In genomic region chr4:159435561-159436023, GRCh38 we compare ENCODE assay signal across 2 cellular contexts.
TF ChIP-seq lines count a peak whose summit lies in the region.

No MANE protein-coding gene starts in this region.

TF ChIP-seq in HepG2, 621 proteins besides CTCF, POLR2A, EP300 and RAD21:
- no peak for TF ChIP-seq ZNF569 (CRISPR knock-in tag; IDR thresholded peaks at IDR 0.05; ENCODE audit: borderline replicate concordance)
- TF ChIP-seq ELF3 (CRISPR knock-in tag; IDR thresholded peaks at IDR 0.05), result peak; percentile 49; the same call in 1 of the 2 replicates
- no peak for TF ChIP-seq MEIS1 (CRISPR knock-in tag; IDR thresholded peaks at IDR 0.05; ENCODE audit: borderline replicate concordance)
TF ChIP-seq in HepG2: peak in this region for 1.

TF ChIP-seq in GM12878, 131 proteins besides CTCF, POLR2A, EP300 and RAD21:
- no peak for TF ChIP-seq SUPT20H (IDR thresholded peaks at IDR 0.05; ENCODE audit: borderline replicate concordance, control insufficient read depth, low read depth, low read length)
- no peak for TF ChIP-seq ZZZ3 (IDR thresholded peaks at IDR 0.05; ENCODE audit: control insufficient read depth, insufficient read length, low read depth)
- TF ChIP-seq IRF4 (IDR thresholded peaks at IDR 0.05; ENCODE audit: low read depth, low read length), result no peak
- no peak for TF ChIP-seq NFXL1 (IDR thresholded peaks at IDR 0.05; ENCODE audit: borderline replicate concordance)
- no peak for TF ChIP-seq BMI1 (IDR thresholded peaks at IDR 0.05; ENCODE audit: borderline replicate concordance)
- no peak for TF ChIP-seq ZNF274 (IDR thresholded peaks at IDR 0.05; ENCODE audit: insufficient read depth, insufficient read length)
- TF ChIP-seq JUNB (IDR thresholded peaks at IDR 0.05), result no peak
- no peak for TF ChIP-seq TCF7 (IDR thresholded peaks at IDR 0.05; ENCODE audit: borderline replicate concordance)
- TF ChIP-seq CBX3 (IDR thresholded peaks at IDR 0.05; ENCODE audit: borderline replicate concordance, low read depth), result no peak
- no peak for TF ChIP-seq ZNF24 (IDR thresholded peaks at IDR 0.05)
- TF ChIP-seq ETV6 (conservative IDR thresholded peaks at IDR 0.05 in 1 of 2, IDR thresholded peaks at IDR 0.05 in 1 of 2; ENCODE audit: borderline replicate concordance in 1 of 2, low read depth in 1 of 2), result no peak
- no peak for TF ChIP-seq GATAD2B (conservative IDR thresholded peaks at IDR 0.05; ENCODE audit: low read depth)
- no peak for TF ChIP-seq HDGF (IDR thresholded peaks at IDR 0.05)
